Comparison of ENCODE assay signal across 28 cellular contexts in genomic region chr12:107734139-107734538, GRCh38. TPM values are rescaled to one million over a fixed set of nuclear protein-coding genes. Genes with fewer than 3 reads are reported as not detected.
DNase-seq lines count a peak whose midpoint lies in the region; ATAC-seq and TF ChIP-seq lines count a peak whose summit lies in the region.
"Had no signal": no experiment of that assay in that cellular context is flagged by ENCODE, and none has a peak within 500 bp of the region (broad histone marks: within the 10 kb centered on the region; RNA-seq: fewer than 3 reads in every experiment).

No MANE protein-coding gene starts in this region.

- no peaks in the 10 kb centered on the region for H3K79me2 ChIP-seq in OCI-LY3 (ENCODE audit: low read length)

- H3K4me1 Mint-ChIP-seq in activated T-cell treated with anti-CD3 and anti-CD28 coated beads, Interleukin-2, amount 50 U/mL, for 72 hours (ENCODE audit: low read depth): no peaks in the 10 kb centered on the region
- H3K4me1 Mint-ChIP-seq in activated T-cell treated with anti-CD3 and anti-CD28 coated beads, Interleukin-2, amount 50 U/mL, for 4 hours (ENCODE audit: low read depth): peaks cover 4% of the 10 kb centered on the region

- H3K27me3 Mint-ChIP-seq in activated T-cell treated with anti-CD3 and anti-CD28 coated beads, Interleukin-2, amount 50 U/mL, for 72 hours (ENCODE audit: low read depth): no peaks in the 10 kb centered on the region
- H3K27me3 Mint-ChIP-seq in activated T-cell treated with anti-CD3 and anti-CD28 coated beads, Interleukin-2, amount 50 U/mL, for 4 hours (ENCODE audit: low read depth): no peaks in the 10 kb centered on the region

- H3K27me3 ChIP-seq in OCI-LY3 (ENCODE audit: low read depth, low read length): no peaks in the 10 kb centered on the region
- no peaks in the 10 kb centered on the region for H3K27me3 ChIP-seq in upper lobe of left lung
- H3K27me3 ChIP-seq: SJCRH30 had no signal

- H3K27ac Mint-ChIP-seq in activated T-cell treated with anti-CD3 and anti-CD28 coated beads, Interleukin-2, amount 50 U/mL, for 72 hours: peak overlapping the region; percentile 22

- DNase-seq in activated T-cell treated with anti-CD3 and anti-CD28 coated beads, Interleukin-2, amount 50 U/mL, for 72 hours: no peak
- DNase-seq in activated T-cell treated with anti-CD3 and anti-CD28 coated beads, Interleukin-2, amount 50 U/mL, for 4 hours: no peak
- DNase-seq in head of caudate nucleus: peak in 25 of 42 donors; percentile 3 to 66 (median 30)
- no peak for DNase-seq in upper lobe of left lung
- DNase-seq in mucosa of gallbladder (ENCODE audit: low spot score): no peak
- DNase-seq: 8988T; ACHN; Kasumi-1; MV-4-11; NCI-H1105; NCI-H1436 treated with DMSO at 0.1 percent for 48 hours; NCI-H187 treated with DMSO at 0.1 percent for 48 hours; NCI-H2107; NCI-H446; NCI-H524 treated with DMSO at 0.1 percent for 48 hours; NCI-H774; NK-92 treated with Interleukin-12 subunit alpha and Interleukin-12 subunit beta, amount 100 ng/mL, for 24 hours; PC-9; SJCRH30 had no signal

- H3K36me3 ChIP-seq in OCI-LY3 (replicated peaks; ENCODE audit: low read depth, low read length) (peaks cover 51% of the 10 kb centered on the region), upper lobe of left lung (peaks cover 16 to 66% (median 48%) of the 10 kb centered on the region in 4 donors)

- H3K4me2 ChIP-seq in OCI-LY3 (ENCODE audit: low read length): peak overlapping the region; percentile 27
- H3K4me2 ChIP-seq: PC-9 had no signal

- intact Hi-C loops in head of caudate nucleus (cut with DNase I): no loop called here

- no peak overlapping the region for H2AFZ ChIP-seq in OCI-LY3 (ENCODE audit: low read depth, low read length)
- H2AFZ ChIP-seq: PC-9 had no signal

- no peak for ATAC-seq in activated T-cell treated with anti-CD3 and anti-CD28 coated beads, Interleukin-2, amount 50 U/mL, for 72 hours (replicated peaks in 1 of 2)
- no peak for ATAC-seq in activated T-cell treated with anti-CD3 and anti-CD28 coated beads, Interleukin-2, amount 50 U/mL, for 4 hours
- no peak for ATAC-seq in GM21786 (IDR thresholded peaks at IDR 0.05; ENCODE audit: unreplicated experiment)
- ATAC-seq in upper lobe of left lung (ENCODE audit: low FRiP score in 2 of 2): no peak
- ATAC-seq: Right ventricle myocardium inferior, SK-N-SH treated with all-trans-retinoic acid at 6 μM for 48 hours had no signal

- TF ChIP-seq EP300 in upper lobe of left lung (IDR thresholded peaks at IDR 0.05): no peak

- no peaks in the 10 kb centered on the region for H4K20me1 ChIP-seq in OCI-LY3 (ENCODE audit: insufficient read depth, low read length)

- no peak overlapping the region for H3K4me3 ChIP-seq in OCI-LY3 (ENCODE audit: low read length)
- no peak overlapping the region for H3K4me3 ChIP-seq in upper lobe of left lung
- H3K4me3 ChIP-seq: PC-9, SJCRH30 had no signal

- H3K9me3 Mint-ChIP-seq in activated T-cell treated with anti-CD3 and anti-CD28 coated beads, Interleukin-2, amount 50 U/mL, for 72 hours: no peaks in the 10 kb centered on the region
- H3K9me3 Mint-ChIP-seq in activated T-cell treated with anti-CD3 and anti-CD28 coated beads, Interleukin-2, amount 50 U/mL, for 4 hours: no peaks in the 10 kb centered on the region

- H3K4me1 ChIP-seq in OCI-LY3 (ENCODE audit: low read length) (peaks cover 28% of the 10 kb centered on the region), upper lobe of left lung (no peaks in the 10 kb centered on the region)

- WGBS in upper lobe of left lung, 2 donors: 85 to 90% methylated on average over 5 of the region's 5 CpGs

- TF ChIP-seq CTCF in OCI-LY3 (IDR thresholded peaks at IDR 0.05; ENCODE audit: low read depth, low read length) (no peak), upper lobe of left lung (IDR thresholded peaks at IDR 0.05) (no peak)

- H3K27ac ChIP-seq in OCI-LY3 (ENCODE audit: low read length) (peak overlapping the region; percentile 10; the same call in 1 of the 2 replicates), upper lobe of left lung (no peak overlapping the region)
- H3K27ac ChIP-seq: HL-60, PC-9, SJCRH30 had no signal

- peaks cover 12 to 31% of the 10 kb centered on the region in 2 donors for H3K36me3 Mint-ChIP-seq in activated T-cell treated with anti-CD3 and anti-CD28 coated beads, Interleukin-2, amount 50 U/mL, for 72 hours (ENCODE audit: insufficient read depth in 2 of 2)
- H3K36me3 Mint-ChIP-seq in activated T-cell treated with anti-CD3 and anti-CD28 coated beads, Interleukin-2, amount 50 U/mL, for 4 hours (ENCODE audit: insufficient read depth): peaks cover 46% of the 10 kb centered on the region

- no peak overlapping the region for H3K9ac ChIP-seq in OCI-LY3 (ENCODE audit: low read length)

- H3K9me3 ChIP-seq in OCI-LY3 (ENCODE audit: insufficient read depth, low read length) (no peaks in the 10 kb centered on the region), upper lobe of left lung (no peaks in the 10 kb centered on the region)
- H3K9me3 ChIP-seq: SJCRH30 had no signal

- H3K4me3 Mint-ChIP-seq in activated T-cell treated with anti-CD3 and anti-CD28 coated beads, Interleukin-2, amount 50 U/mL, for 72 hours: no peak overlapping the region
- no peak overlapping the region for H3K4me3 Mint-ChIP-seq in activated T-cell treated with anti-CD3 and anti-CD28 coated beads, Interleukin-2, amount 50 U/mL, for 4 hours

- no peak for TF ChIP-seq POLR2A in upper lobe of left lung (IDR thresholded peaks at IDR 0.05)

RNA-seq across cellular contexts. Expression of gene PRDM4, which starts 26.8 kb away (rescaled TPM):
- total RNA-seq in activated T-cell treated with anti-CD3 and anti-CD28 coated beads, Interleukin-2, amount 50 U/mL, for 72 hours: 10 to 100 TPM; 32.2 to 35.9 TPM
- 10 to 100 TPM; 42.9 to 46.3 (median 44.6) TPM for total RNA-seq in activated T-cell treated with anti-CD3 and anti-CD28 coated beads, Interleukin-2, amount 50 U/mL, for 4 hours
- total RNA-seq in upper lobe of left lung (10 to 100 TPM; 23.5 to 40.2 (median 31.1) TPM), mucosa of gallbladder (27.8 TPM)

RNA-seq across cellular contexts. Expression of gene ASCL4, which starts 40.4 kb away (rescaled TPM):
- total RNA-seq in activated T-cell treated with anti-CD3 and anti-CD28 coated beads, Interleukin-2, amount 50 U/mL, for 72 hours: not detected
- not detected for total RNA-seq in activated T-cell treated with anti-CD3 and anti-CD28 coated beads, Interleukin-2, amount 50 U/mL, for 4 hours
- total RNA-seq in upper lobe of left lung: not detected
- not detected for total RNA-seq in mucosa of gallbladder
- total RNA-seq: Daoy, G401, MCF 10A, PC-9, Right ventricle myocardium inferior, RPMI7951, SJCRH30 had no signal

RNA-seq across cellular contexts. Expression of gene PWP1, which starts 48.5 kb away (rescaled TPM):
- total RNA-seq in activated T-cell treated with anti-CD3 and anti-CD28 coated beads, Interleukin-2, amount 50 U/mL, for 72 hours: 10 to 100 TPM; 50.3 to 56.8 TPM
- 100 to 1,000 TPM in 1 of 3 donors, 10 to 100 TPM in 2; 79.4 to 106 (median 97.3) TPM for total RNA-seq in activated T-cell treated with anti-CD3 and anti-CD28 coated beads, Interleukin-2, amount 50 U/mL, for 4 hours
- total RNA-seq in upper lobe of left lung (10 to 100 TPM; 23.6 to 87.0 (median 39.3) TPM), mucosa of gallbladder (22.7 TPM)

Comparison
In these comparisons a context has a peak if more than half of its experiments do, and no peak if none do; other contexts are left out.
1. DNase-seq: peak in head of caudate nucleus (25 of 42); none in activated T-cell treated with anti-CD3 and anti-CD28 coated beads, Interleukin-2, amount 50 U/mL, for 72 hours (0 of 2), activated T-cell treated with anti-CD3 and anti-CD28 coated beads, Interleukin-2, amount 50 U/mL, for 4 hours (single experiment), upper lobe of left lung (0 of 2) and mucosa of gallbladder (single experiment).